8 cellular contexts compared by ENCODE assay signal in the genomic region with DNA sequence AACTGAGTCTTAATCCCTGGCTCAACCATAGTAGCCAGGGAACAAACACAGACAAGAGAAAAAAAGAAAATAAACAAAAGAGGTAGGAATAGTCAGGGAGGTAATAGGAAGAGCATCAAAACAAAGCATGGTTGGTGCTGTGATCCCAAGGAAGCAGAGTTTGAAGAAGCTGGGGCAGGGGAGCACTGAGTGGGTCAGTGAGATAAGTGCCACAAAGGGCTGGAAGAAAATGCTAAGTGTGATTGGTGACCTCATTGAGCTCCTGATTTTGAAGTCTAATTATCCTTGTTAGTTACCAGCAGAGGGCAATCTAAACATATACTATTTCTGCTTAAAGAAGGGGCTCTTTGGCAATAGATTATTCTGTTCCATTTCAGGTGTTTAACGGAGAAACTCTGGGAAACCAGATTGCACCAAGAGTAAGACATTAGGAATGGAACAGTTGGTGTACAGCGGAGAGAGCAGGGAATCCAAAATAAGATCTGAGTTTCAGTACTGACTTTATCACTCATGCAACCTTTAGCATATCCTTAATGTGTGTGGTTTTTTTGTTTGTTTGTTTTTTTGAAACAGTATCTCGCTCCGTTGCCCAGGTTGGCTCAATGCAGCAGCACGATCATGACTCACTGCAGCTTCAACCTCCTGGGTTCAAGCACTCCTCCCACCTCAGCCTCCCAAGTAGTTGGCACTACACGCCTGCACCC. TPM values are rescaled to one million over a fixed set of nuclear protein-coding genes. Genes with fewer than 3 reads are reported as not detected.
DNase-seq lines count a peak whose midpoint lies in the region; ATAC-seq, FAIRE-seq and TF ChIP-seq lines count a peak whose summit lies in the region.

No MANE protein-coding gene starts in this region.

- H3K27ac ChIP-seq in A549 (no peak overlapping the region), dorsolateral prefrontal cortex (peak overlapping the region in 40 of 59 donors; percentile 1 to 77 (median 47)), mesenchymal stem cell (ENCODE audit: low read length, poor library complexity, severe bottlenecking) (no peak overlapping the region)

- H3K9me3 ChIP-seq in A549: no peaks in the 10 kb centered on the region
- no peaks in the 10 kb centered on the region for H3K9me3 ChIP-seq in mesenchymal stem cell (ENCODE audit: control insufficient read depth, low read length)

- DNase-seq in A549 (ENCODE audit: low read depth in 1 of 2, low spot score in 1 of 2) (peak; percentile 49 to 51), Kasumi-1 (lab: John Stamatoyannopoulos, UW) (peak; percentile 75 to 86), OCI-M2 (lab: John Stamatoyannopoulos, UW; ENCODE audit: unreplicated experiment) (peak; percentile 29), dorsolateral prefrontal cortex (no peak), mesenchymal stem cell (peak; percentile 68)

- POLR2A ChIA-PET in A549 (lab: Yijun Ruan, JAX): interaction anchor here (1.0 kb wide), 1 partner anchor 366 kb away, joined by 3 read pairs; no protein-coding TSS in a partner anchor

- TF ChIP-seq CTCF in A549 (IDR thresholded peaks at IDR 0.05) (peak; percentile 76), GM12875 (IDR thresholded peaks at IDR 0.05; ENCODE audit: borderline replicate concordance, insufficient read depth, low read depth, low read length) (peak; percentile 27; the same call in 1 of the 2 replicates), dorsolateral prefrontal cortex (IDR thresholded peaks at IDR 0.05 in 54 of 56, conservative IDR thresholded peaks at IDR 0.05 in 2 of 56; ENCODE audit: low read depth in 1 of 56, partially characterized antibody in 56 of 56) (peak in 55 of 56 donors; percentile 53 to 89 (median 71))

- peak; percentile 78 to 79 for TF ChIP-seq RAD21 in A549 (conservative IDR thresholded peaks at IDR 0.05 in 1 of 2, IDR thresholded peaks at IDR 0.05 in 1 of 2)

- H3K4me3 ChIP-seq in A549 (no peak overlapping the region), GM12875 (ENCODE audit: low read depth, low read length) (no peak overlapping the region), dorsolateral prefrontal cortex (no peak overlapping the region), mesenchymal stem cell (ENCODE audit: insufficient read depth in 1 of 2, low read depth in 1 of 2, low read length in 2 of 2) (no peak overlapping the region)

- no peak overlapping the region for H2BK120ac ChIP-seq in mesenchymal stem cell (ENCODE audit: low read depth, low read length)

- TF ChIP-seq POLR2A in A549 (IDR thresholded peaks at IDR 0.05; ENCODE audit: low read length): no peak

- H3K36me3 ChIP-seq in mesenchymal stem cell (ENCODE audit: control insufficient read depth in 1 of 2, insufficient read depth in 2 of 2, low read depth in 1 of 2, low read length in 2 of 2): peaks cover 0 to 37% of the 10 kb centered on the region in 2 experiments

- 53% methylated on average over 6 of the region's 6 CpGs for WGBS in A549 (ENCODE audit: missing lambda C conversion rate)
- WGBS in mesenchymal stem cell: 42% methylated on average over 5 of the region's 6 CpGs

- CTCF ChIA-PET in A549 (lab: Yijun Ruan, JAX): interaction anchor here (0.5 to 8.0 kb wide), 52 partner anchors 9 to 546 kb away, joined by 3 to 147 read pairs (median 4); a partner anchor contains a TSS

- intact Hi-C loops in dorsolateral prefrontal cortex (cut with DNase I): loop anchor here (1.0 to 10.0 kb wide), 8 partner anchors 43 to 543 kb away; a partner anchor contains a TSS

- no peak overlapping the region for H3K23ac ChIP-seq in mesenchymal stem cell (ENCODE audit: low read length in 2 of 2)

- H2BK12ac ChIP-seq in mesenchymal stem cell (ENCODE audit: low read length in 2 of 2): no peak overlapping the region

- H3K9ac ChIP-seq in mesenchymal stem cell (ENCODE audit: low read length): peak overlapping the region; percentile 45

- no peak overlapping the region for H2BK15ac ChIP-seq in mesenchymal stem cell (ENCODE audit: low read depth, poor library complexity, severe bottlenecking)

- no peak overlapping the region for H2AFZ ChIP-seq in mesenchymal stem cell (ENCODE audit: low read depth, low read length)

- H4K8ac ChIP-seq in mesenchymal stem cell (ENCODE audit: low read length): no peak overlapping the region

- no peak overlapping the region for H3K14ac ChIP-seq in mesenchymal stem cell (ENCODE audit: low read length in 2 of 2)

- no peak overlapping the region for H2BK5ac ChIP-seq in mesenchymal stem cell (ENCODE audit: low read depth, low read length, poor library complexity, severe bottlenecking)

- H3K18ac ChIP-seq in mesenchymal stem cell (ENCODE audit: low read depth in 1 of 2, low read length in 2 of 2): peak overlapping the region in 1 of 2 experiments; percentile 54

- H3K27me3 ChIP-seq in dorsolateral prefrontal cortex (no peaks in the 10 kb centered on the region), mesenchymal stem cell (ENCODE audit: control insufficient read depth in 1 of 2, insufficient read depth in 1 of 2, low read length in 2 of 2) (no peaks in the 10 kb centered on the region)

- H2AK5ac ChIP-seq in mesenchymal stem cell (ENCODE audit: low read length, severe bottlenecking): no peak overlapping the region

- ATAC-seq in A549 (peak; percentile 84 to 85), HG02981 (IDR thresholded peaks at IDR 0.05; ENCODE audit: unreplicated experiment) (no peak), HG03135 (IDR thresholded peaks at IDR 0.05; ENCODE audit: unreplicated experiment) (no peak)

- H3K4me2 ChIP-seq in A549 (no peak overlapping the region), mesenchymal stem cell (ENCODE audit: low read length, poor library complexity, severe bottlenecking) (no peak overlapping the region)

- no peak for FAIRE-seq in A549 (lab: Jason Lieb, UNC)

- H3K4me1 ChIP-seq in A549 (peaks cover 14% of the 10 kb centered on the region; the same call in 2 of the 3 replicates), mesenchymal stem cell (ENCODE audit: control insufficient read depth, insufficient read depth, low read depth, low read length) (peaks cover 2% of the 10 kb centered on the region)

- peaks cover 1% of the 10 kb centered on the region for H3K79me1 ChIP-seq in mesenchymal stem cell (replicated peaks; ENCODE audit: low read length, poor library complexity, severe bottlenecking)

- no peak overlapping the region for H3K4ac ChIP-seq in mesenchymal stem cell (ENCODE audit: low read depth in 1 of 2, low read length in 2 of 2)

- TF ChIP-seq EP300 in A549 (IDR thresholded peaks at IDR 0.05): no peak

- H4K91ac ChIP-seq in mesenchymal stem cell (ENCODE audit: low read length): no peak overlapping the region

TF ChIP-seq in A549, 52 proteins besides CTCF, POLR2A, EP300 and RAD21:
- peak; percentile 85 for TF ChIP-seq SMC3 (IDR thresholded peaks at IDR 0.05)
- TF ChIP-seq PHF8 (IDR thresholded peaks at IDR 0.05; ENCODE audit: borderline replicate concordance, low read depth): no peak
- TF ChIP-seq FOSB (CRISPR knock-in tag; IDR thresholded peaks at IDR 0.05): no peak
- TF ChIP-seq CEBPB (IDR thresholded peaks at IDR 0.05): peak in 1 of 2 experiments; percentile 49; a peak in 1 of 4 replicates
- no peak for TF ChIP-seq ESRRA (IDR thresholded peaks at IDR 0.05; ENCODE audit: borderline replicate concordance, low read length)
- TF ChIP-seq HDAC2 (IDR thresholded peaks at IDR 0.05): no peak
- TF ChIP-seq, protein P1, sequence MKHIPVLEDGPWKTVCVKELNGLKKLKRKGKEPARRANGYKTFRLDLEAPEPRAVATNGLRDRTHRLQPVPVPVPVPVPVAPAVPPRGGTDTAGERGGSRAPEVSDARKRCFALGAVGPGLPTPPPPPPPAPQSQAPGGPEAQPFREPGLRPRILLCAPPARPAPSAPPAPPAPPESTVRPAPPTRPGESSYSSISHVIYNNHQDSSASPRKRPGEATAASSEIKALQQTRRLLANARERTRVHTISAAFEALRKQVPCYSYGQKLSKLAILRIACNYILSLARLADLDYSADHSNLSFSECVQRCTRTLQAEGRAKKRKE (CRISPR knock-in tag; IDR thresholded peaks at IDR 0.05; ENCODE audit: low read depth): no peak
- TF ChIP-seq, protein P2, sequence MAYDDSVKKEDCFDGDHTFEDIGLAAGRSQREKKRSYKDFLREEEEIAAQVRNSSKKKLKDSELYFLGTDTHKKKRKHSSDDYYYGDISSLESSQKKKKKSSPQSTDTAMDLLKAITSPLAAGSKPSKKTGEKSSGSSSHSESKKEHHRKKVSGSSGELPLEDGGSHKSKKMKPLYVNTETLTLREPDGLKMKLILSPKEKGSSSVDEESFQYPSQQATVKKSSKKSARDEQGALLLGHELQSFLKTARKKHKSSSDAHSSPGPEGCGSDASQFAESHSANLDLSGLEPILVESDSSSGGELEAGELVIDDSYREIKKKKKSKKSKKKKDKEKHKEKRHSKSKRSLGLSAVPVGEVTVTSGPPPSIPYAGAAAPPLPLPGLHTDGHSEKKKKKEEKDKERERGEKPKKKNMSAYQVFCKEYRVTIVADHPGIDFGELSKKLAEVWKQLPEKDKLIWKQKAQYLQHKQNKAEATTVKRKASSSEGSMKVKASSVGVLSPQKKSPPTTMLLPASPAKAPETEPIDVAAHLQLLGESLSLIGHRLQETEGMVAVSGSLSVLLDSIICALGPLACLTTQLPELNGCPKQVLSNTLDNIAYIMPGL (CRISPR knock-in tag; IDR thresholded peaks at IDR 0.05; ENCODE audit: borderline replicate concordance): no peak
- no peak for TF ChIP-seq NFE2L2 (conservative IDR thresholded peaks at IDR 0.05; ENCODE audit: low read length)
- TF ChIP-seq NR3C1 (IDR thresholded peaks at IDR 0.05): no peak
- no peak for TF ChIP-seq RNF2 (IDR thresholded peaks at IDR 0.05; ENCODE audit: borderline replicate concordance, low read depth)
- TF ChIP-seq, protein P3, sequence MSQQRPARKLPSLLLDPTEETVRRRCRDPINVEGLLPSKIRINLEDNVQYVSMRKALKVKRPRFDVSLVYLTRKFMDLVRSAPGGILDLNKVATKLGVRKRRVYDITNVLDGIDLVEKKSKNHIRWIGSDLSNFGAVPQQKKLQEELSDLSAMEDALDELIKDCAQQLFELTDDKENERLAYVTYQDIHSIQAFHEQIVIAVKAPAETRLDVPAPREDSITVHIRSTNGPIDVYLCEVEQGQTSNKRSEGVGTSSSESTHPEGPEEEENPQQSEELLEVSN (IDR thresholded peaks at IDR 0.05; ENCODE audit: borderline replicate concordance, low read depth): no peak
TF ChIP-seq in A549: peak in this region for 2.

RNA-seq across cellular contexts. Expression of a gene that starts 30.7 kb away (rescaled TPM):
- polyA plus RNA-seq in A549 (2011; rRNA removed): 0.25 and 0.30 TPM in 2 replicates
- polyA plus RNA-seq in A549 (2012; cell fraction: cytosol; rRNA removed): 0.35 and 0.44 TPM in 2 replicates
- polyA plus RNA-seq in A549 (2012; cell fraction: nucleus; rRNA removed): 1.1 and 1.5 TPM in 2 replicates
- polyA plus RNA-seq in A549 (2017; fragmentation: RNase III; extraction: RNeasy Plus Mini Kit Qiagen cat#74134 plus additional on column Dnase treatment): 0.53 to 0.84 TPM (median 0.64 TPM) in 3 replicates
- polyA minus RNA-seq in A549 (2011; rRNA and poly(A)+ RNA removed): 0.45 and 0.58 TPM in 2 replicates
- total RNA-seq in dorsolateral prefrontal cortex: 10 to 100 TPM in 107 of 120 experiments, 1 to 10 TPM in 13; 6.4 to 28.8 (median 14.1) TPM
- polyA plus RNA-seq in mesenchymal stem cell (2013, experiment 1 of 2): 1.6 TPM
- polyA plus RNA-seq in mesenchymal stem cell (2013, experiment 2 of 2): 1.8 TPM

Comparison
In these comparisons a context has a peak if more than half of its experiments do, and no peak if none do; other contexts are left out.
1. ATAC-seq: peak in A549 (2 of 2); none in HG02981 (single experiment) and HG03135 (single experiment).
2. DNase-seq: peak in A549 (2 of 2), Kasumi-1 (2 of 2), OCI-M2 (single experiment) and mesenchymal stem cell (single experiment); none in dorsolateral prefrontal cortex (0 of 10).
3. H3K27ac ChIP-seq: peak in dorsolateral prefrontal cortex (40 of 59); none in A549 (0 of 2) and mesenchymal stem cell (single experiment).
4. Peak in every context shown above with its lines, with median percentiles within 50 percentile points of each other: CTCF ChIP-seq.